15 cellular contexts compared by ENCODE assay signal in the genomic region with DNA sequence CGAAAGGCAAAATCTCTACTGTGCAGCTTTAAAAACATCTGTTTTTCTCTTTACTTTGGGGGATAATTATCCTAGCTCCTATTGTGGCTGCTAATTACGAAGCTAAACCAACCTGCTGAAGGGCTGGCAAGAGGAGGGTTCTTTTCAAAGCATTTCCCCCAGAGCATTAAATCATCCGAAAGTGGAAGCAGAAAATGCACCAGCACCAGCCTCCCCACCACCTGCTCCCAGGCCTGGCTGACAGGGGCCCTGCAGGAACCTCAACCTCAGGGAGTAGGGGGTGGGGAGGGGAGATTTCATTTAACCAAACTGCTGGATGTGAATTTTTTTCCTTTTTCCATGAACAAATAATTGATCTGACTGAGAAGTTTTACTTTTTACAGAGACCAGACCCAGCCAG. TPM values are rescaled to one million over a fixed set of nuclear protein-coding genes. Genes with fewer than 3 reads are reported as not detected.
DNase-seq lines count a peak whose midpoint lies in the region; ATAC-seq and TF ChIP-seq lines count a peak whose summit lies in the region.
"Had no signal": no experiment of that assay in that cellular context is flagged by ENCODE, and none has a peak within 500 bp of the region (broad histone marks: within the 10 kb centered on the region; RNA-seq: fewer than 3 reads in every experiment).

No MANE protein-coding gene starts in this region.

- no peak for DNase-seq in left ventricle myocardium inferior
- no peak for DNase-seq in Right ventricle myocardium superior
- DNase-seq in NCI-H2107 (lab: John Stamatoyannopoulos, UW): peak; percentile 43
- no peak for DNase-seq in T-helper 17 cell
- no peak for DNase-seq in activated naive CD4-positive, alpha-beta T cell treated with Interleukin-2 at 50 U/mL for 16 hours
- DNase-seq in activated naive CD4-positive, alpha-beta T cell treated with anti-CD3 and anti-CD28 coated beads for 36 hours: no peak
- DNase-seq in DMS53 (lab: John Stamatoyannopoulos, UW): no peak
- no peak for DNase-seq in progenitor cell of endocrine pancreas (ENCODE audit: low spot score, unreplicated experiment)
- DNase-seq: activated effector memory CD4-positive, alpha-beta T cell treated with Interleukin-2 at 50 U/mL for 16 hours; Kasumi-1; SIG-M5; stimulated activated naive CD4-positive, alpha-beta T cell had no signal

- intact Hi-C loops in left ventricle myocardium inferior (cut with micrococcal nuclease): loop anchor here (10.0 kb wide), 1 partner anchor 75 kb away; no protein-coding TSS in a partner anchor
- intact Hi-C loops in Right ventricle myocardium superior (cut with DNase I): no loop called here
- intact Hi-C loops in activated naive CD4-positive, alpha-beta T cell treated with anti-CD3 and anti-CD28 coated beads for 36 hours (cut with micrococcal nuclease): loop anchor here (5.0 to 10.0 kb wide), 3 partner anchors 115 to 1005 kb away; partner anchors contain the start of gene HMX2

- H3K4me3 Mint-ChIP-seq in T-helper 17 cell (no peak overlapping the region), progenitor cell of endocrine pancreas (ENCODE audit: low read depth) (no peak overlapping the region)
- no peak overlapping the region for H3K4me3 Mint-ChIP-seq in activated naive CD4-positive, alpha-beta T cell treated with anti-CD3 and anti-CD28 coated beads for 36 hours
- H3K4me3 Mint-ChIP-seq: central memory CD8-positive, alpha-beta T cell had no signal

- CTCF ChIA-PET in activated naive CD4-positive, alpha-beta T cell treated with anti-CD3 and anti-CD28 coated beads for 36 hours (lab: Charles Lee): no interaction called here

- H3K27me3 ChIP-seq in left ventricle myocardium inferior (ENCODE audit: low read depth): no peaks in the 10 kb centered on the region

- H3K9me3 Mint-ChIP-seq in activated naive CD4-positive, alpha-beta T cell treated with anti-CD3 and anti-CD28 coated beads for 36 hours: no peaks in the 10 kb centered on the region
- H3K9me3 Mint-ChIP-seq in progenitor cell of endocrine pancreas (ENCODE audit: low read depth): no peaks in the 10 kb centered on the region
- H3K9me3 Mint-ChIP-seq: central memory CD8-positive, alpha-beta T cell had no signal

- peaks cover 4% of the 10 kb centered on the region for H3K4me1 Mint-ChIP-seq in T-helper 17 cell
- H3K4me1 Mint-ChIP-seq in activated naive CD4-positive, alpha-beta T cell treated with anti-CD3 and anti-CD28 coated beads for 36 hours (ENCODE audit: low read depth): peaks cover 7% of the 10 kb centered on the region
- no peaks in the 10 kb centered on the region for H3K4me1 Mint-ChIP-seq in progenitor cell of endocrine pancreas (ENCODE audit: low read depth)
- H3K4me1 Mint-ChIP-seq: central memory CD8-positive, alpha-beta T cell had no signal

- H3K27ac ChIP-seq in left ventricle myocardium inferior (replicated peaks): peak overlapping the region; percentile 30

- no peak for TF ChIP-seq CTCF in left ventricle myocardium inferior (IDR thresholded peaks at IDR 0.05; ENCODE audit: borderline replicate concordance)
- no peak for TF ChIP-seq CTCF in progenitor cell of endocrine pancreas (IDR thresholded peaks at IDR 0.05; ENCODE audit: unreplicated experiment)

- H3K36me3 ChIP-seq in left ventricle myocardium inferior: no peaks in the 10 kb centered on the region

- no peak overlapping the region for H3K4me3 ChIP-seq in left ventricle myocardium inferior
- H3K4me3 ChIP-seq: A549 had no signal

- ATAC-seq in Right ventricle myocardium superior (ENCODE audit: poor library complexity): no peak
- ATAC-seq in T-helper 17 cell: no peak
- ATAC-seq: A549; activated CD4-positive, CD25-positive, alpha-beta regulatory T cell treated with anti-CD3 and anti-CD28 coated beads, Interleukin-2, amount 50 U/mL, for 24 hours had no signal

- H3K9me3 ChIP-seq in left ventricle myocardium inferior (replicated peaks) (no peaks in the 10 kb centered on the region), T-helper 17 cell (ENCODE audit: control insufficient read depth, low read length, poor library complexity, severe bottlenecking) (no peaks in the 10 kb centered on the region)
- H3K9me3 ChIP-seq: A549 had no signal

- H3K27ac Mint-ChIP-seq in T-helper 17 cell: peak overlapping the region; percentile 49
- no peak overlapping the region for H3K27ac Mint-ChIP-seq in activated naive CD4-positive, alpha-beta T cell treated with anti-CD3 and anti-CD28 coated beads for 36 hours
- no peak overlapping the region for H3K27ac Mint-ChIP-seq in progenitor cell of endocrine pancreas

- no peaks in the 10 kb centered on the region for H3K36me3 Mint-ChIP-seq in T-helper 17 cell (ENCODE audit: low read depth)
- no peaks in the 10 kb centered on the region for H3K36me3 Mint-ChIP-seq in activated naive CD4-positive, alpha-beta T cell treated with anti-CD3 and anti-CD28 coated beads for 36 hours (ENCODE audit: low read depth)
- H3K36me3 Mint-ChIP-seq in progenitor cell of endocrine pancreas (ENCODE audit: insufficient read depth): no peaks in the 10 kb centered on the region

- H3K27me3 Mint-ChIP-seq in T-helper 17 cell: no peaks in the 10 kb centered on the region
- H3K27me3 Mint-ChIP-seq in activated naive CD4-positive, alpha-beta T cell treated with anti-CD3 and anti-CD28 coated beads for 36 hours (ENCODE audit: low read depth): peaks cover 16% of the 10 kb centered on the region
- peaks cover 9% of the 10 kb centered on the region for H3K27me3 Mint-ChIP-seq in progenitor cell of endocrine pancreas
- H3K27me3 Mint-ChIP-seq: central memory CD8-positive, alpha-beta T cell had no signal

- peaks cover 43% of the 10 kb centered on the region for H3K4me1 ChIP-seq in left ventricle myocardium inferior

RNA-seq across cellular contexts. Expression of gene CHST15, which starts 56.3 kb away (rescaled TPM):
- total RNA-seq in left ventricle myocardium inferior: 4.5 TPM
- 3.0 TPM for total RNA-seq in Right ventricle myocardium superior
- 1 to 10 TPM in 1 of 2 donors, under 1 TPM in 1; 0.26 to 3.3 TPM for total RNA-seq in T-helper 17 cell
- total RNA-seq in activated naive CD4-positive, alpha-beta T cell treated with anti-CD3 and anti-CD28 coated beads for 36 hours: under 1 TPM; 0.47 to 0.50 TPM
- 7.9 and 8.1 TPM in 2 replicates for total RNA-seq in progenitor cell of endocrine pancreas
